ENCODE assay signal across 22 cellular contexts in genomic region chr13:68616600-68617222, GRCh38.
"Had no signal": no experiment of that assay in that cellular context is flagged by ENCODE, and none has a peak within 500 bp of the region (broad histone marks: within the 10 kb centered on the region; RNA-seq: fewer than 3 reads in every experiment).

No MANE protein-coding gene starts in this region.

- H3K27ac ChIP-seq: HL-60, SJSA1, SK-N-MC had no signal

- H3K9me3 ChIP-seq: SJSA1 had no signal

- H3K4me3 ChIP-seq: SJSA1, SK-N-MC had no signal

- DNase-seq: KBM-7, MV-4-11, NCI-H1048, NCI-H1105, NCI-H1417 treated with DMSO at 0.1 percent for 48 hours, NCI-H146, NCI-H1694 treated with DMSO at 0.1 percent for 48 hours, NCI-H1930, NCI-H2081, NCI-H2107, NCI-H2171 treated with DMSO at 0.1 percent for 48 hours, NCI-H345, NCI-H446 treated with DMSO at 0.1 percent for 48 hours, NCI-H524 treated with DMSO at 0.1 percent for 48 hours, NCI-H69, NCI-H774, Right ventricle myocardium superior, RPMI8226, SIG-M5 had no signal

- H3K36me3 ChIP-seq: SJSA1 had no signal

- H3K27me3 ChIP-seq: SJSA1 had no signal

- H3K4me1 ChIP-seq: SJSA1 had no signal
